10 cellular contexts compared by ENCODE assay signal in the genomic region with DNA sequence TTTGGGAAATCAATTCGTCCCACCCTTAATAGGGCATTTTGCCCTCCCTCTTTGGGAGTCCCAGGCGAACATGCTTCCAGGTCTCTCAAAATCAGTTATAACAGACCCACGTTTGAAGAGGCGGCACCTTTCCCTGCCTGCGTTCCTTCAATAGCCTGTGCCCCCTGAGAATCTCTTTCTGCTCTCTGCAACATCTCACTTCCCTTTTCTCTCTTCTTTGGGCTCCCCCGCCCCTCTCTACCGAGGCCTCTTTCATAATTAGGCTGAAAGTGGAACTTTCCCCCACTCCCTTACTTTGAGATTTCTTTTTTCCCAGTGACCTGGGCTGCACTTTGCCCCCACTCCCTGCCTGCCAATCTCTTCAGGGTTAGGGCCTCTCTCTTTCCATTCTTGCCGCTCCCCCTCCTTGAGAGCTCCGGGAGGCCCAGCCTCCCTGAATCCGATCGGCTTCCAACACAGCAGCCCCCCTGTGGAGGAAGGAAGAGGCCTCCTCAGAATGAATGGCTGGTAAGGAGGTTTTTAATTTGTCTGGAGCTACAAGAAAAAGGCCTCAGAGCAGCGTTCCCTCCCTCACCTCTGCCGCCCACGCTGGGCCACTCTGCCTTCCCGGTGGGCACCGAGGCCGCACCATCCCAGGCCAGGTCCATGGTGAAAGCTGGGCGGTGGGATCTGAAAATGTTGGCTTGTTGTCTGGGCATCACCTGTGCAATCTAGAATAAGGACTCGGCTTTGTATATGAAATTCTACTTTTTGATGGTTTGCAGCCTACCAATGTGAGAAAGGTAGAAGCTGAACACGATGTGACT.
DNase-seq lines count a peak whose midpoint lies in the region; ATAC-seq and TF ChIP-seq lines count a peak whose summit lies in the region.
"Had no signal": no experiment of that assay in that cellular context is flagged by ENCODE, and none has a peak within 500 bp of the region (broad histone marks: within the 10 kb centered on the region; RNA-seq: fewer than 3 reads in every experiment).

No MANE protein-coding gene starts in this region.

- no peak overlapping the region for H3K27ac ChIP-seq in smooth muscle cell (ENCODE audit: low read depth)
- H3K27ac ChIP-seq: 22Rv1, skin epidermis had no signal

- peaks cover 15% of the 10 kb centered on the region for H3K4me1 Mint-ChIP-seq in stimulated activated naive CD8-positive, alpha-beta T cell treated with anti-CD3 and anti-CD28 coated beads, Interleukin-15, Interleukin-2, amounts not matched to agents 100 ng/mL and 50 ng/mL, for 24 hours (ENCODE audit: low read depth)

- peaks cover 12% of the 10 kb centered on the region for H3K36me3 Mint-ChIP-seq in stimulated activated naive CD8-positive, alpha-beta T cell treated with anti-CD3 and anti-CD28 coated beads, Interleukin-15, Interleukin-2, amounts not matched to agents 100 ng/mL and 50 ng/mL, for 24 hours (ENCODE audit: low read depth)

- H3K4me3 Mint-ChIP-seq in stimulated activated naive CD8-positive, alpha-beta T cell treated with anti-CD3 and anti-CD28 coated beads, Interleukin-15, Interleukin-2, amounts not matched to agents 100 ng/mL and 50 ng/mL, for 24 hours: peak overlapping the region; percentile 16

- no peak for TF ChIP-seq CTCF in smooth muscle cell (IDR thresholded peaks at IDR 0.05; ENCODE audit: borderline replicate concordance, insufficient read depth, poor library complexity, severe bottlenecking)
- TF ChIP-seq CTCF in foreskin fibroblast (IDR thresholded peaks at IDR 0.05; ENCODE audit: low read depth, low read length): no peak

- peaks cover 53% of the 10 kb centered on the region for H3K4me1 ChIP-seq in smooth muscle cell (ENCODE audit: low read depth)

- ATAC-seq in HG03060 (IDR thresholded peaks at IDR 0.05; ENCODE audit: low read depth, unreplicated experiment) (peak; percentile 63), left lobe of liver (no peak)

- H3K9me3 Mint-ChIP-seq in stimulated activated naive CD8-positive, alpha-beta T cell treated with anti-CD3 and anti-CD28 coated beads, Interleukin-15, Interleukin-2, amounts not matched to agents 100 ng/mL and 50 ng/mL, for 24 hours: no peaks in the 10 kb centered on the region

- no peaks in the 10 kb centered on the region for H3K36me3 ChIP-seq in smooth muscle cell (ENCODE audit: low read depth)

- no peaks in the 10 kb centered on the region for H3K27me3 Mint-ChIP-seq in stimulated activated naive CD8-positive, alpha-beta T cell treated with anti-CD3 and anti-CD28 coated beads, Interleukin-15, Interleukin-2, amounts not matched to agents 100 ng/mL and 50 ng/mL, for 24 hours

- H3K4me3 ChIP-seq in smooth muscle cell: no peak overlapping the region
- no peak overlapping the region for H3K4me3 ChIP-seq in foreskin fibroblast (ENCODE audit: low read depth in 1 of 2, low read length in 2 of 2)
- H3K4me3 ChIP-seq: skin epidermis had no signal

- H3K27me3 ChIP-seq in smooth muscle cell (ENCODE audit: low read depth): peaks cover 67% of the 10 kb centered on the region

- no peaks in the 10 kb centered on the region for H3K79me2 ChIP-seq in smooth muscle cell (ENCODE audit: low read depth)

- no peak overlapping the region for H3K9ac ChIP-seq in smooth muscle cell (ENCODE audit: low read depth)

- H2AFZ ChIP-seq in smooth muscle cell (ENCODE audit: low read depth): no peak overlapping the region

- H3F3A ChIP-seq in smooth muscle cell (ENCODE audit: low read depth): no peaks in the 10 kb centered on the region

- no peaks in the 10 kb centered on the region for H4K20me1 ChIP-seq in smooth muscle cell (ENCODE audit: low read depth)

- no peak overlapping the region for H3K4me2 ChIP-seq in smooth muscle cell

- no peaks in the 10 kb centered on the region for H3K9me3 ChIP-seq in smooth muscle cell (replicated peaks; ENCODE audit: low read depth)

- DNase-seq in DMS79 treated with DMSO at 0.1 percent for 48 hours (lab: John Stamatoyannopoulos, UW): peak; percentile 56
- DNase-seq in DMS79 (lab: John Stamatoyannopoulos, UW): no peak
- DNase-seq in SKM-1 (lab: John Stamatoyannopoulos, UW; ENCODE audit: unreplicated experiment): peak; percentile 84
- no peak for DNase-seq in left lobe of liver (ENCODE audit: low spot score)
- DNase-seq in smooth muscle cell (lab: John Stamatoyannopoulos, UW; ENCODE audit: unreplicated experiment): no peak
- no peak for DNase-seq in foreskin fibroblast

- WGBS in smooth muscle cell (ENCODE audit: low lambda C conversion rate): 30% methylated on average over 20 of the region's 20 CpGs

- H3K27ac Mint-ChIP-seq in stimulated activated naive CD8-positive, alpha-beta T cell treated with anti-CD3 and anti-CD28 coated beads, Interleukin-15, Interleukin-2, amounts not matched to agents 100 ng/mL and 50 ng/mL, for 24 hours: no peak overlapping the region

Comparison
In these comparisons a context has a peak if more than half of its experiments do, and no peak if none do; other contexts are left out.
1. DNase-seq: peak in DMS79 treated with DMSO at 0.1 percent for 48 hours (single experiment) and SKM-1 (single experiment); none in DMS79 (single experiment), left lobe of liver (single experiment), smooth muscle cell (single experiment) and foreskin fibroblast (0 of 2).